Comparison of ENCODE assay signal across 20 cellular contexts in the genomic region with DNA sequence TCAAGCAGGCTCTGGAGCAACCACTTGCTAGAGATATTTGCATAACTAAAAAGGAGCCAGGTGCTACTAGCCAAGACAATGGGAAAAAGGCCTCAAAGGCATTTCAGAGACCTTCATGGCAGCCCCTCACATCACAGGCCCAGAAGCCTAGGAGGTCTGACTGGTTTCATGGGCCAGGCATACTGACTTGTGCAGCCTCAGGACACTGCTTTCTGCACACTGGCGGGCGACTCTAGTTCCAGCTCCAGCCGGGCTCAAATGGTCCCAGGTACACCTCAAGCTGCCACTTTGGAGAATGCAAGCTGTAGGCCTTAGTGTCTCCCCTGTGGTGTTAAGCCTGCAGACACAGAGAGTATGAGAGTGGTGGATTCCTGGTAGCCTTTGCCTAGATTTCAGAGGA. TPM values are rescaled to one million over a fixed set of nuclear protein-coding genes. Genes with fewer than 3 reads are reported as not detected.
DNase-seq lines count a peak whose midpoint lies in the region; ATAC-seq and TF ChIP-seq lines count a peak whose summit lies in the region.
"Had no signal": no experiment of that assay in that cellular context is flagged by ENCODE, and none has a peak within 500 bp of the region (broad histone marks: within the 10 kb centered on the region; RNA-seq: fewer than 3 reads in every experiment).

No MANE protein-coding gene starts in this region.

- H3K4me3 Mint-ChIP-seq in neural crest cell: no peak overlapping the region
- H3K4me3 Mint-ChIP-seq: CD4-positive, alpha-beta memory T cell had no signal

- H3K36me3 Mint-ChIP-seq in neural crest cell (ENCODE audit: low read depth): no peaks in the 10 kb centered on the region
- H3K36me3 Mint-ChIP-seq: CD4-positive, alpha-beta memory T cell had no signal

- no peak overlapping the region for H2AFZ ChIP-seq in osteoblast (ENCODE audit: low read length)

- TF ChIP-seq EP300 in esophagus muscularis mucosa (IDR thresholded peaks at IDR 0.05) (no peak), sigmoid colon (IDR thresholded peaks at IDR 0.05) (no peak)

- H3K27me3 ChIP-seq in HUES64 (ENCODE audit: insufficient read depth, low read length): no peaks in the 10 kb centered on the region
- no peaks in the 10 kb centered on the region for H3K27me3 ChIP-seq in iPS-15b (ENCODE audit: control insufficient read depth, insufficient read depth, low read length)
- no peaks in the 10 kb centered on the region for H3K27me3 ChIP-seq in esophagus muscularis mucosa
- no peaks in the 10 kb centered on the region for H3K27me3 ChIP-seq in osteoblast (ENCODE audit: insufficient read depth, low read length)
- H3K27me3 ChIP-seq in sigmoid colon: no peaks in the 10 kb centered on the region

- H3K36me3 ChIP-seq in HUES64 (ENCODE audit: insufficient read depth, low read length) (no peaks in the 10 kb centered on the region), iPS-15b (ENCODE audit: control insufficient read depth, insufficient read depth, low read length) (no peaks in the 10 kb centered on the region), esophagus muscularis mucosa (no peaks in the 10 kb centered on the region), osteoblast (ENCODE audit: insufficient read depth, low read length) (no peaks in the 10 kb centered on the region), sigmoid colon (no peaks in the 10 kb centered on the region)

- H3K4me1 ChIP-seq in HUES64 (ENCODE audit: insufficient read depth, low read length) (peaks cover 71% of the 10 kb centered on the region), iPS-15b (ENCODE audit: control insufficient read depth, insufficient read depth, low read length) (peaks cover 34% of the 10 kb centered on the region), esophagus muscularis mucosa (no peaks in the 10 kb centered on the region), osteoblast (ENCODE audit: insufficient read depth, low read length) (no peaks in the 10 kb centered on the region), sigmoid colon (no peaks in the 10 kb centered on the region)

- intact Hi-C loops in esophagus muscularis mucosa (cut with DNase I): no loop called here
- intact Hi-C loops in sigmoid colon (cut with DNase I): no loop called here

- TF ChIP-seq CTCF in neural crest cell (conservative IDR thresholded peaks at IDR 0.05) (no peak), esophagus muscularis mucosa (IDR thresholded peaks at IDR 0.05) (no peak), osteoblast (IDR thresholded peaks at IDR 0.05; ENCODE audit: extremely low read depth, low read depth, low read length) (no peak), sigmoid colon (IDR thresholded peaks at IDR 0.05) (no peak)

- WGBS in HUES64: 83% methylated on average over 3 of the region's 3 CpGs
- WGBS in esophagus muscularis mucosa: 94% methylated on average over 3 of the region's 3 CpGs
- 96 to 99% methylated on average over 3 of the region's 3 CpGs for WGBS in sigmoid colon, 2 donors

- H3K27ac ChIP-seq in HUES64 (ENCODE audit: low read depth, low read length) (peak overlapping the region; percentile 94), esophagus muscularis mucosa (replicated peaks in 1 of 4) (no peak overlapping the region), osteoblast (ENCODE audit: low read depth, low read length) (no peak overlapping the region), sigmoid colon (no peak overlapping the region)

- no peak for DNase-seq in neural crest cell (ENCODE audit: low read depth, low spot score)
- no peak for DNase-seq in esophagus muscularis mucosa (ENCODE audit: extremely low spot score)
- no peak for DNase-seq in osteoblast (ENCODE audit: insufficient read length, low spot score, missing footprints)
- no peak for DNase-seq in sigmoid colon
- DNase-seq: C1 segment of cervical spinal cord; CD4-positive, alpha-beta memory T cell; COR-L47; DMS53; H7; NCI-H1048; NCI-H1417; NCI-H1694 treated with DMSO at 0.1 percent for 48 hours; NCI-H2081; NCI-H2227 treated with DMSO at 0.1 percent for 48 hours; NCI-H69; Right ventricle myocardium superior; RPMI8226 had no signal

- no peak for TF ChIP-seq POLR2A in esophagus muscularis mucosa (IDR thresholded peaks at IDR 0.05; ENCODE audit: low read depth)
- TF ChIP-seq POLR2A in sigmoid colon (IDR thresholded peaks at IDR 0.05): no peak

- H4K20me1 ChIP-seq in osteoblast (ENCODE audit: insufficient read depth, low read length): no peaks in the 10 kb centered on the region

- peak overlapping the region; percentile 68; the same call in 1 of the 2 replicates for H3K9ac ChIP-seq in HUES64 (ENCODE audit: low read depth, low read length)
- H3K9ac ChIP-seq in iPS-15b (ENCODE audit: low read depth, low read length): peak overlapping the region; percentile 62

- peaks cover 17% of the 10 kb centered on the region for H3K4me1 Mint-ChIP-seq in neural crest cell
- H3K4me1 Mint-ChIP-seq: CD4-positive, alpha-beta memory T cell had no signal

- no peaks in the 10 kb centered on the region for H3K79me2 ChIP-seq in osteoblast (ENCODE audit: insufficient read depth, low read length)

- no peak for ATAC-seq in GM18870 (IDR thresholded peaks at IDR 0.05; ENCODE audit: unreplicated experiment)

- H3K27me3 Mint-ChIP-seq in neural crest cell (ENCODE audit: low read depth): no peaks in the 10 kb centered on the region

- H3K9me3 ChIP-seq in HUES64 (ENCODE audit: insufficient read depth, low read depth, low read length): no peaks in the 10 kb centered on the region
- H3K9me3 ChIP-seq in iPS-15b (ENCODE audit: control insufficient read depth, insufficient read depth, low read length): no peaks in the 10 kb centered on the region
- H3K9me3 ChIP-seq in esophagus muscularis mucosa: no peaks in the 10 kb centered on the region
- H3K9me3 ChIP-seq in osteoblast (ENCODE audit: low read depth, low read length): no peaks in the 10 kb centered on the region
- H3K9me3 ChIP-seq in sigmoid colon: no peaks in the 10 kb centered on the region

- peaks cover 2% of the 10 kb centered on the region for H3K9me3 Mint-ChIP-seq in neural crest cell
- H3K9me3 Mint-ChIP-seq: CD4-positive, alpha-beta memory T cell had no signal

- peak overlapping the region; percentile 73 for H3K27ac Mint-ChIP-seq in neural crest cell (ENCODE audit: unreplicated experiment)
- H3K27ac Mint-ChIP-seq: CD4-positive, alpha-beta memory T cell had no signal

- no peak overlapping the region for H3K4me2 ChIP-seq in osteoblast (ENCODE audit: insufficient read depth, low read length)

- no peak overlapping the region for H3K4me3 ChIP-seq in HUES64 (ENCODE audit: low read length)
- H3K4me3 ChIP-seq in iPS-15b (ENCODE audit: low read depth, low read length): no peak overlapping the region
- H3K4me3 ChIP-seq in esophagus muscularis mucosa: no peak overlapping the region
- H3K4me3 ChIP-seq in osteoblast (ENCODE audit: insufficient read depth, low read length): no peak overlapping the region
- H3K4me3 ChIP-seq in sigmoid colon: no peak overlapping the region

RNA-seq across cellular contexts. Expression of a gene that starts 27.1 kb away (rescaled TPM):
- polyA plus RNA-seq in HUES64 (2013, experiment 1 of 2): 708 TPM
- 797 TPM for polyA plus RNA-seq in HUES64 (2013, experiment 2 of 2)
- total RNA-seq in neural crest cell (515 and 538 TPM in 2 replicates), esophagus muscularis mucosa (100 to 1,000 TPM; 539 to 805 (median 631) TPM), osteoblast (110 and 128 TPM in 2 replicates), sigmoid colon (1,000 to 10,000 TPM in 1 of 4 donors, 100 to 1,000 TPM in 3; 570 to 1,155 (median 855) TPM)
- polyA plus RNA-seq in sigmoid colon: 1,000 to 10,000 TPM; 1,190 to 1,838 (median 1,769) TPM
